Comparison of ENCODE assay signal across 2 cellular contexts in genomic region chr15:40105517-40106202, GRCh38.
TF ChIP-seq lines count a peak whose summit lies in the region.

No MANE protein-coding gene starts in this region.

TF ChIP-seq in IMR-90, 13 proteins besides CTCF, POLR2A, EP300 and RAD21:
- TF ChIP-seq SMC3 (IDR thresholded peaks at IDR 0.05; ENCODE audit: low read depth, low read length) (no peak), NFE2L2 (IDR thresholded peaks at IDR 0.05; ENCODE audit: low read depth, low read length) (no peak), FOS (IDR thresholded peaks at IDR 0.05; ENCODE audit: low read depth, low read length) (no peak), USF2 (IDR thresholded peaks at IDR 0.05; ENCODE audit: low read depth, low read length) (no peak), ELK1 (IDR thresholded peaks at IDR 0.05; ENCODE audit: borderline replicate concordance, low read depth, low read length) (no peak), MAFK (IDR thresholded peaks at IDR 0.05; ENCODE audit: low read depth, low read length) (no peak), RCOR1 (IDR thresholded peaks at IDR 0.05; ENCODE audit: insufficient replicate concordance, low read length) (no peak), MXI1 (IDR thresholded peaks at IDR 0.05; ENCODE audit: borderline replicate concordance, low read depth, low read length) (no peak), BHLHE40 (IDR thresholded peaks at IDR 0.05; ENCODE audit: low read depth, low read length) (no peak), CHD1 (IDR thresholded peaks at IDR 0.05; ENCODE audit: low read depth, low read length) (no peak), CEBPB (IDR thresholded peaks at IDR 0.05; ENCODE audit: low read depth, low read length) (no peak), RFX5 (IDR thresholded peaks at IDR 0.05; ENCODE audit: low read depth, low read length) (no peak), MAZ (IDR thresholded peaks at IDR 0.05; ENCODE audit: borderline replicate concordance, low read depth, low read length) (no peak)
TF ChIP-seq in IMR-90: peak in this region for 0.

TF ChIP-seq in GM12878, 131 proteins besides CTCF, POLR2A, EP300 and RAD21:
- TF ChIP-seq EGR1 (IDR thresholded peaks at IDR 0.05; ENCODE audit: borderline replicate concordance in 1 of 2, low read depth in 2 of 2, low read length in 2 of 2), result 0 out of 3 replicates have a peak, but pooled peaks of 1 of the 2 experiments have one; percentile 2
- no peak for TF ChIP-seq EED (IDR thresholded peaks at IDR 0.05; ENCODE audit: low read depth)
- TF ChIP-seq TAF1 (IDR thresholded peaks at IDR 0.05; ENCODE audit: borderline replicate concordance, low read depth, low read length), result peak; percentile 33; the same call in 1 of the 2 replicates
- TF ChIP-seq WRNIP1 (IDR thresholded peaks at IDR 0.05; ENCODE audit: borderline replicate concordance, low read depth, low read length), result 0 out of 2 replicates have a peak, but pooled peaks have one; percentile 66
- TF ChIP-seq DPF2 (IDR thresholded peaks at IDR 0.05), result no peak
- no peak for TF ChIP-seq ZNF384 (IDR thresholded peaks at IDR 0.05; ENCODE audit: borderline replicate concordance, low read depth, low read length)
- TF ChIP-seq ZNF687 (IDR thresholded peaks at IDR 0.05), result no peak; the same call in 1 of the 2 replicates
- no peak for TF ChIP-seq ZZZ3 (IDR thresholded peaks at IDR 0.05; ENCODE audit: control insufficient read depth, insufficient read length, low read depth)
- 0 out of 2 replicates have a peak, but pooled peaks have one; percentile 6 for TF ChIP-seq TARDBP (IDR thresholded peaks at IDR 0.05; ENCODE audit: borderline replicate concordance)
- peak; percentile 8; the same call in 1 of the 2 replicates for TF ChIP-seq RELB (IDR thresholded peaks at IDR 0.05; ENCODE audit: low read depth)
- TF ChIP-seq RCOR1 (conservative IDR thresholded peaks at IDR 0.05; ENCODE audit: low read depth, low read length), result peak; percentile 83
- no peak for TF ChIP-seq E2F8 (IDR thresholded peaks at IDR 0.05; ENCODE audit: low read depth, partially characterized antibody)
- peak; percentile 78 for TF ChIP-seq POLR2AphosphoS5 (IDR thresholded peaks at IDR 0.05; ENCODE audit: low read length)
- TF ChIP-seq MYB (IDR thresholded peaks at IDR 0.05; ENCODE audit: borderline replicate concordance, low read depth, low read length), result no peak
- peak in 1 of 2 experiments; percentile 41; a peak in 1 of 4 replicates for TF ChIP-seq ETV6 (conservative IDR thresholded peaks at IDR 0.05 in 1 of 2, IDR thresholded peaks at IDR 0.05 in 1 of 2; ENCODE audit: borderline replicate concordance in 1 of 2, low read depth in 1 of 2)
- no peak for TF ChIP-seq JUND (IDR thresholded peaks at IDR 0.05; ENCODE audit: low read depth, low read length)
- no peak for TF ChIP-seq HDAC6 (IDR thresholded peaks at IDR 0.05; ENCODE audit: unreplicated experiment)
- TF ChIP-seq TCF12 (IDR thresholded peaks at IDR 0.05; ENCODE audit: low read depth, low read length), result no peak
- no peak for TF ChIP-seq PML (IDR thresholded peaks at IDR 0.05; ENCODE audit: low read length)
- no peak for TF ChIP-seq POLR2AphosphoS2 (IDR thresholded peaks at IDR 0.05; ENCODE audit: low read depth, low read length)
- TF ChIP-seq RELA (IDR thresholded peaks at IDR 0.05; ENCODE audit: borderline replicate concordance, partially characterized antibody), result peak; percentile 53
- TF ChIP-seq BHLHE40 (IDR thresholded peaks at IDR 0.05; ENCODE audit: borderline replicate concordance in 1 of 2, low read depth in 2 of 2, low read length in 1 of 2), result no peak
- no peak for TF ChIP-seq ZNF592 (IDR thresholded peaks at IDR 0.05)
- TF ChIP-seq CBFB (IDR thresholded peaks at IDR 0.05; ENCODE audit: low read depth), result no peak; the same call in none of the 2 replicates
- peak; percentile 2; the same call in 1 of the 2 replicates for TF ChIP-seq SMC3 (IDR thresholded peaks at IDR 0.05; ENCODE audit: borderline replicate concordance, low read length)
- TF ChIP-seq KLF5 (IDR thresholded peaks at IDR 0.05; ENCODE audit: partially characterized antibody), result no peak
- no peak for TF ChIP-seq STAT1 (conservative IDR thresholded peaks at IDR 0.05)
- TF ChIP-seq BCL3 (IDR thresholded peaks at IDR 0.05; ENCODE audit: borderline replicate concordance, insufficient read depth, low read depth, low read length, poor library complexity, severe bottlenecking), result peak; percentile 70
- no peak for TF ChIP-seq MAX (IDR thresholded peaks at IDR 0.05; ENCODE audit: low read depth, low read length)
